ENCODE assay signal across 1 cellular context in genomic region chr1:202210370-202210769, GRCh38.
TF ChIP-seq lines count a peak whose summit lies in the region.

No MANE protein-coding gene starts in this region.

TF ChIP-seq in K562, 482 proteins besides CTCF, POLR2A, EP300 and RAD21:
- TF ChIP-seq ERF (CRISPR knock-in tag; IDR thresholded peaks at IDR 0.05) (no peak), KDM1A (IDR thresholded peaks at IDR 0.05) (no peak), ZNF584 (CRISPR knock-in tag; IDR thresholded peaks at IDR 0.05; ENCODE audit: low read depth) (no peak), ELF2 (CRISPR knock-in tag; IDR thresholded peaks at IDR 0.05) (no peak), ZNF134 (CRISPR knock-in tag; conservative IDR thresholded peaks at IDR 0.05) (no peak), FOS (IDR thresholded peaks at IDR 0.05; ENCODE audit: extremely low read depth, insufficient read length) (no peak), RBM22 (IDR thresholded peaks at IDR 0.05; ENCODE audit: low read depth, low read length, poor library complexity, severe bottlenecking) (no peak), SIN3A (IDR thresholded peaks at IDR 0.05; ENCODE audit: borderline replicate concordance in 2 of 2, control insufficient read depth in 1 of 2, low read depth in 2 of 2, low read length in 2 of 2) (no peak), UBTF (IDR thresholded peaks at IDR 0.05; ENCODE audit: borderline replicate concordance in 1 of 2, low read depth in 2 of 2, low read length in 2 of 2) (no peak), ZNF347 (CRISPR knock-in tag; IDR thresholded peaks at IDR 0.05; ENCODE audit: low read depth) (no peak), ZNF780A (CRISPR knock-in tag; IDR thresholded peaks at IDR 0.05) (no peak), ZNF175 (CRISPR knock-in tag; IDR thresholded peaks at IDR 0.05; ENCODE audit: low read depth) (no peak)
- TF ChIP-seq, protein P1, sequence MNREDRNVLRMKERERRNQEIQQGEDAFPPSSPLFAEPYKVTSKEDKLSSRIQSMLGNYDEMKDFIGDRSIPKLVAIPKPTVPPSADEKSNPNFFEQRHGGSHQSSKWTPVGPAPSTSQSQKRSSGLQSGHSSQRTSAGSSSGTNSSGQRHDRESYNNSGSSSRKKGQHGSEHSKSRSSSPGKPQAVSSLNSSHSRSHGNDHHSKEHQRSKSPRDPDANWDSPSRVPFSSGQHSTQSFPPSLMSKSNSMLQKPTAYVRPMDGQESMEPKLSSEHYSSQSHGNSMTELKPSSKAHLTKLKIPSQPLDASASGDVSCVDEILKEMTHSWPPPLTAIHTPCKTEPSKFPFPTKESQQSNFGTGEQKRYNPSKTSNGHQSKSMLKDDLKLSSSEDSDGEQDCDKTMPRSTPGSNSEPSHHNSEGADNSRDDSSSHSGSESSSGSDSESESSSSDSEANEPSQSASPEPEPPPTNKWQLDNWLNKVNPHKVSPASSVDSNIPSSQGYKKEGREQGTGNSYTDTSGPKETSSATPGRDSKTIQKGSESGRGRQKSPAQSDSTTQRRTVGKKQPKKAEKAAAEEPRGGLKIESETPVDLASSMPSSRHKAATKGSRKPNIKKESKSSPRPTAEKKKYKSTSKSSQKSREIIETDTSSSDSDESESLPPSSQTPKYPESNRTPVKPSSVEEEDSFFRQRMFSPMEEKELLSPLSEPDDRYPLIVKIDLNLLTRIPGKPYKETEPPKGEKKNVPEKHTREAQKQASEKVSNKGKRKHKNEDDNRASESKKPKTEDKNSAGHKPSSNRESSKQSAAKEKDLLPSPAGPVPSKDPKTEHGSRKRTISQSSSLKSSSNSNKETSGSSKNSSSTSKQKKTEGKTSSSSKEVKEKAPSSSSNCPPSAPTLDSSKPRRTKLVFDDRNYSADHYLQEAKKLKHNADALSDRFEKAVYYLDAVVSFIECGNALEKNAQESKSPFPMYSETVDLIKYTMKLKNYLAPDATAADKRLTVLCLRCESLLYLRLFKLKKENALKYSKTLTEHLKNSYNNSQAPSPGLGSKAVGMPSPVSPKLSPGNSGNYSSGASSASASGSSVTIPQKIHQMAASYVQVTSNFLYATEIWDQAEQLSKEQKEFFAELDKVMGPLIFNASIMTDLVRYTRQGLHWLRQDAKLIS (CRISPR knock-in tag; IDR thresholded peaks at IDR 0.05): no peak
- TF ChIP-seq, protein P2, sequence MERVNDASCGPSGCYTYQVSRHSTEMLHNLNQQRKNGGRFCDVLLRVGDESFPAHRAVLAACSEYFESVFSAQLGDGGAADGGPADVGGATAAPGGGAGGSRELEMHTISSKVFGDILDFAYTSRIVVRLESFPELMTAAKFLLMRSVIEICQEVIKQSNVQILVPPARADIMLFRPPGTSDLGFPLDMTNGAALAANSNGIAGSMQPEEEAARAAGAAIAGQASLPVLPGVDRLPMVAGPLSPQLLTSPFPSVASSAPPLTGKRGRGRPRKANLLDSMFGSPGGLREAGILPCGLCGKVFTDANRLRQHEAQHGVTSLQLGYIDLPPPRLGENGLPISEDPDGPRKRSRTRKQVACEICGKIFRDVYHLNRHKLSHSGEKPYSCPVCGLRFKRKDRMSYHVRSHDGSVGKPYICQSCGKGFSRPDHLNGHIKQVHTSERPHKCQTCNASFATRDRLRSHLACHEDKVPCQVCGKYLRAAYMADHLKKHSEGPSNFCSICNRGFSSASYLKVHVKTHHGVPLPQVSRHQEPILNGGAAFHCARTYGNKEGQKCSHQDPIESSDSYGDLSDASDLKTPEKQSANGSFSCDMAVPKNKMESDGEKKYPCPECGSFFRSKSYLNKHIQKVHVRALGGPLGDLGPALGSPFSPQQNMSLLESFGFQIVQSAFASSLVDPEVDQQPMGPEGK (CRISPR knock-in tag; IDR thresholded peaks at IDR 0.05; ENCODE audit: borderline replicate concordance): no peak
TF ChIP-seq in K562: peak in this region for 0.
